ENCODE assay signal across 8 cellular contexts in the genomic region with DNA sequence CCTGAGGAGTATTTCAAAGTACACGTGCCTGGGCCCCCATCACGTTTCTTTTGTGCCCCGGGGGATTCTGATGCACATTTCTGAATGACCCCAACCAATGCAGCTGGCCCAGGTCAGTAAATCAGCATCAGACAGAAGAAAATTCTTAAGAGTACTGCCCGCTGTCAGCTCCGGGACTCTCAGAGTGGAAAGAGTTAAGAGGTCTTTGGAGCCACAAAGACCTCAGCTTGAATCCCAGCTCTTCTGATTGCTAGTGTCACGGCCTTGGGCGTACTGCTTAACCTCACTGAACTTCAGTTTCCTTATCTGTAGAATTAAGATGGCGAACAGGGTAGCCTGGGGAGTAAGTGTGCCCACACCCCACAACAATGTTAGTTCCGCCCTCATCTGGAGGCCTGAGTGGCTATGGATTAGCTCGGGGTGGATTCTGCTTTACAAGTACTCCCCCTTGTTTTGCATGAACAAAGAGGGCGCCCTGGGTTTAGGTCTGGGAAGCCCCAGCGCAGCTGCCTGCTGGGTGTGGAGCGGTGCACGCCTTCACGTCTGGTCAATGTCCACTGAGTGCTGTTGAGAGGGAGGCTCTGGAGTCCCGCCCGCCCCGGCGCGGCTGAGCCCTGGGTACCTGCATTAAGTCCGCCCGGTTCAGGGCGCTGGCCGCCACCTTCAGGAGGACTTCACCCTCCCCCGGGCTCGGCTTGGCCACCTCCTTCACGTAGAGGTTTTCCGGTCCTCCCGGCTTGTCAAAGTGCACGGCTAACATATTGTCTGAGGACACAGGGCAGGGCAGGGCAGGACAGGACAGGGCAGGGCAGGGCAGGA. TPM values are rescaled to one million over a fixed set of nuclear protein-coding genes. Genes with fewer than 3 reads are reported as not detected.
DNase-seq lines count a peak whose midpoint lies in the region; ATAC-seq and TF ChIP-seq lines count a peak whose summit lies in the region.

No MANE protein-coding gene starts in this region.

- ATAC-seq in GM21528 (IDR thresholded peaks at IDR 0.05; ENCODE audit: low FRiP score, unreplicated experiment) (peak; percentile 70), body of pancreas (peak; percentile 75)

- H3K9me3 Mint-ChIP-seq in activated CD4-positive, alpha-beta T cell treated with anti-CD3 and anti-CD28 coated beads, Interleukin-2, amount 10 ng/mL, durations not matched to agents 24 days and 14 days: no peaks in the 10 kb centered on the region

- intact Hi-C loops in activated CD4-positive, alpha-beta T cell treated with anti-CD3 and anti-CD28 coated beads, Interleukin-2, amount 10 ng/mL, durations not matched to agents 24 days and 14 days (cut with micrococcal nuclease): loop anchor here (1.0 to 2.0 kb wide), 7 partner anchors 7 to 299 kb away; partner anchors contain the start of genes ATAD2B, FAM228B, PFN4 and SF3B6
- intact Hi-C loops in body of pancreas (cut with DNase I): no loop called here

- H3K9ac ChIP-seq in OCI-LY3 (ENCODE audit: low read length): peak overlapping the region; percentile 87
- H3K9ac ChIP-seq in smooth muscle cell (ENCODE audit: low read depth): peak overlapping the region; percentile 18

- H3K4me2 ChIP-seq in OCI-LY3 (ENCODE audit: low read length) (peak overlapping the region; percentile 100), smooth muscle cell (peak overlapping the region; percentile 82)

- no peak for TF ChIP-seq CTCF in OCI-LY3 (IDR thresholded peaks at IDR 0.05; ENCODE audit: low read depth, low read length)
- TF ChIP-seq CTCF in body of pancreas (IDR thresholded peaks at IDR 0.05): no peak
- TF ChIP-seq CTCF in smooth muscle cell (IDR thresholded peaks at IDR 0.05; ENCODE audit: borderline replicate concordance, insufficient read depth, poor library complexity, severe bottlenecking): no peak

- DNase-seq in activated CD4-positive, alpha-beta T cell treated with anti-CD3 and anti-CD28 coated beads, Interleukin-2, amount 10 ng/mL, durations not matched to agents 24 days and 14 days: no peak
- DNase-seq in activated CD4-positive, alpha-beta T cell treated with anti-CD3 and anti-CD28 coated beads, Interleukin-2, amount 50 U/mL, for 4 hours: no peak
- peak; percentile 72 to 95 (median 86) for DNase-seq in HUDEP-2 (lab: John Stamatoyannopoulos, UW; ENCODE audit: unreplicated experiment in 76 of 76)
- DNase-seq in body of pancreas: peak in 2 of 4 donors; percentile 88 to 92
- DNase-seq in iPS-NIHi7 (ENCODE audit: extremely low spot score): peak; percentile 73
- peak; percentile 85 for DNase-seq in smooth muscle cell (lab: John Stamatoyannopoulos, UW; ENCODE audit: unreplicated experiment)

- peak overlapping the region; percentile 87 for H3K4me3 ChIP-seq in OCI-LY3 (ENCODE audit: low read length)
- peak overlapping the region; percentile 28 to 40 for H3K4me3 ChIP-seq in body of pancreas
- H3K4me3 ChIP-seq in smooth muscle cell: peak overlapping the region; percentile 71

- H3K4me1 Mint-ChIP-seq in activated CD4-positive, alpha-beta T cell treated with anti-CD3 and anti-CD28 coated beads, Interleukin-2, amount 10 ng/mL, durations not matched to agents 24 days and 14 days: peaks cover 17% of the 10 kb centered on the region

- H2AFZ ChIP-seq in OCI-LY3 (ENCODE audit: low read depth, low read length): peak overlapping the region; percentile 90
- H2AFZ ChIP-seq in smooth muscle cell (ENCODE audit: low read depth): peak overlapping the region; percentile 99

- H3K36me3 Mint-ChIP-seq in activated CD4-positive, alpha-beta T cell treated with anti-CD3 and anti-CD28 coated beads, Interleukin-2, amount 10 ng/mL, durations not matched to agents 24 days and 14 days (ENCODE audit: low read depth): peaks cover 6% of the 10 kb centered on the region

- H3K27me3 ChIP-seq in OCI-LY3 (ENCODE audit: low read depth, low read length) (no peaks in the 10 kb centered on the region), body of pancreas (no peaks in the 10 kb centered on the region), smooth muscle cell (ENCODE audit: low read depth) (no peaks in the 10 kb centered on the region)

- no peaks in the 10 kb centered on the region for H3K36me3 ChIP-seq in OCI-LY3 (replicated peaks; ENCODE audit: low read depth, low read length)
- no peaks in the 10 kb centered on the region for H3K36me3 ChIP-seq in body of pancreas (replicated peaks in 1 of 2; ENCODE audit: insufficient read depth in 1 of 2, low read depth in 2 of 2)
- H3K36me3 ChIP-seq in smooth muscle cell (ENCODE audit: low read depth): peaks cover 4% of the 10 kb centered on the region

- H3K27ac ChIP-seq in OCI-LY3 (ENCODE audit: low read length): peak overlapping the region; percentile 83
- peak overlapping the region; percentile 87 to 95 (median 90) for H3K27ac ChIP-seq in body of pancreas
- peak overlapping the region; percentile 77 for H3K27ac ChIP-seq in smooth muscle cell (ENCODE audit: low read depth)

- H3K4me1 ChIP-seq in OCI-LY3 (ENCODE audit: low read length): peaks cover 14% of the 10 kb centered on the region
- peaks cover 23% of the 10 kb centered on the region for H3K4me1 ChIP-seq in body of pancreas
- peaks cover 9% of the 10 kb centered on the region for H3K4me1 ChIP-seq in smooth muscle cell (ENCODE audit: low read depth)

- no peaks in the 10 kb centered on the region for H3K9me3 ChIP-seq in OCI-LY3 (ENCODE audit: insufficient read depth, low read length)
- H3K9me3 ChIP-seq in body of pancreas: no peaks in the 10 kb centered on the region
- H3K9me3 ChIP-seq in smooth muscle cell (replicated peaks; ENCODE audit: low read depth): no peaks in the 10 kb centered on the region

- H3K27me3 Mint-ChIP-seq in activated CD4-positive, alpha-beta T cell treated with anti-CD3 and anti-CD28 coated beads, Interleukin-2, amount 10 ng/mL, durations not matched to agents 24 days and 14 days: no peaks in the 10 kb centered on the region

- TF ChIP-seq POLR2A in body of pancreas (IDR thresholded peaks at IDR 0.05): peak; percentile 15 to 82 (median 71)

- H4K20me1 ChIP-seq in OCI-LY3 (ENCODE audit: insufficient read depth, low read length) (no peaks in the 10 kb centered on the region), smooth muscle cell (ENCODE audit: low read depth) (no peaks in the 10 kb centered on the region)

- H3F3A ChIP-seq in smooth muscle cell (ENCODE audit: low read depth): peaks cover 12% of the 10 kb centered on the region

- peak overlapping the region; percentile 73 for H3K27ac Mint-ChIP-seq in activated CD4-positive, alpha-beta T cell treated with anti-CD3 and anti-CD28 coated beads, Interleukin-2, amount 10 ng/mL, durations not matched to agents 24 days and 14 days

- peak overlapping the region; percentile 88 for H3K4me3 Mint-ChIP-seq in activated CD4-positive, alpha-beta T cell treated with anti-CD3 and anti-CD28 coated beads, Interleukin-2, amount 10 ng/mL, durations not matched to agents 24 days and 14 days

- H3K79me2 ChIP-seq in OCI-LY3 (ENCODE audit: low read length) (no peaks in the 10 kb centered on the region), smooth muscle cell (ENCODE audit: low read depth) (no peaks in the 10 kb centered on the region)

- 3 to 7% methylated on average over 11 to 30 of the region's 30 CpGs for WGBS in body of pancreas, 2 donors
- 7% methylated on average over 29 of the region's 30 CpGs for WGBS in smooth muscle cell (ENCODE audit: low lambda C conversion rate)

RNA-seq across cellular contexts. Expression of gene TP53I3, which starts 0.9 kb away (rescaled TPM):
- total RNA-seq in activated CD4-positive, alpha-beta T cell treated with anti-CD3 and anti-CD28 coated beads, Interleukin-2, amount 10 ng/mL, durations not matched to agents 24 days and 14 days: 1.2 and 2.0 TPM in 2 replicates
- total RNA-seq in body of pancreas: 10 to 100 TPM; 18.5 to 36.8 TPM
- total RNA-seq in smooth muscle cell: 24.9 and 39.3 TPM in 2 replicates
- 56.3 and 80.3 TPM in 2 replicates for polyA plus RNA-seq in smooth muscle cell

RNA-seq across cellular contexts. Expression of gene SF3B6, which starts 7.7 kb away (rescaled TPM):
- total RNA-seq in activated CD4-positive, alpha-beta T cell treated with anti-CD3 and anti-CD28 coated beads, Interleukin-2, amount 10 ng/mL, durations not matched to agents 24 days and 14 days: 143 and 154 TPM in 2 replicates
- total RNA-seq in body of pancreas (10 to 100 TPM; 21.4 to 42.8 TPM), smooth muscle cell (260 and 279 TPM in 2 replicates)
- polyA plus RNA-seq in smooth muscle cell: 210 and 220 TPM in 2 replicates

RNA-seq across cellular contexts. Expression of gene FKBP1B, which starts 34.2 kb away (rescaled TPM):
- 0.43 and 0.51 TPM in 2 replicates for total RNA-seq in activated CD4-positive, alpha-beta T cell treated with anti-CD3 and anti-CD28 coated beads, Interleukin-2, amount 10 ng/mL, durations not matched to agents 24 days and 14 days
- total RNA-seq in body of pancreas (10 to 100 TPM; 10.5 to 12.7 TPM), smooth muscle cell (17.2 and 17.5 TPM in 2 replicates)
- polyA plus RNA-seq in smooth muscle cell: 26.3 and 29.8 TPM in 2 replicates

RNA-seq across cellular contexts. Expression of gene WDCP, which starts 36.6 kb away (rescaled TPM):
- 22.9 and 25.0 TPM in 2 replicates for total RNA-seq in activated CD4-positive, alpha-beta T cell treated with anti-CD3 and anti-CD28 coated beads, Interleukin-2, amount 10 ng/mL, durations not matched to agents 24 days and 14 days
- 1 to 10 TPM; 2.6 to 3.9 TPM for total RNA-seq in body of pancreas
- total RNA-seq in smooth muscle cell: 7.7 and 9.1 TPM in 2 replicates
- polyA plus RNA-seq in smooth muscle cell: 2.5 and 3.1 TPM in 2 replicates

RNA-seq across cellular contexts. Expression of gene PFN4, which starts 39.4 kb away (rescaled TPM):
- 0.47 TPM in 1 of 2 replicates, not detected in the other for total RNA-seq in activated CD4-positive, alpha-beta T cell treated with anti-CD3 and anti-CD28 coated beads, Interleukin-2, amount 10 ng/mL, durations not matched to agents 24 days and 14 days
- total RNA-seq in body of pancreas (not detected), smooth muscle cell (1.5 TPM in 1 of 2 replicates, not detected in the other)
- 0.85 and 1.0 TPM in 2 replicates for polyA plus RNA-seq in smooth muscle cell

Comparison
In these comparisons a context has a peak if more than half of its experiments do, and no peak if none do; other contexts are left out.
1. DNase-seq: peak in HUDEP-2 (76 of 76), iPS-NIHi7 (single experiment) and smooth muscle cell (single experiment); none in activated CD4-positive, alpha-beta T cell treated with anti-CD3 and anti-CD28 coated beads, Interleukin-2, amount 10 ng/mL, durations not matched to agents 24 days and 14 days (single experiment) and activated CD4-positive, alpha-beta T cell treated with anti-CD3 and anti-CD28 coated beads, Interleukin-2, amount 50 U/mL, for 4 hours (0 of 2).
2. H3K4me3 ChIP-seq: peak in every context shown above with its lines; median percentile 87 in OCI-LY3; 71 in smooth muscle cell; 34 in body of pancreas.
3. Peak in every context shown above with its lines, with median percentiles within 50 percentile points of each other: H3K27ac ChIP-seq.